18 cellular contexts compared by ENCODE assay signal in the genomic region with DNA sequence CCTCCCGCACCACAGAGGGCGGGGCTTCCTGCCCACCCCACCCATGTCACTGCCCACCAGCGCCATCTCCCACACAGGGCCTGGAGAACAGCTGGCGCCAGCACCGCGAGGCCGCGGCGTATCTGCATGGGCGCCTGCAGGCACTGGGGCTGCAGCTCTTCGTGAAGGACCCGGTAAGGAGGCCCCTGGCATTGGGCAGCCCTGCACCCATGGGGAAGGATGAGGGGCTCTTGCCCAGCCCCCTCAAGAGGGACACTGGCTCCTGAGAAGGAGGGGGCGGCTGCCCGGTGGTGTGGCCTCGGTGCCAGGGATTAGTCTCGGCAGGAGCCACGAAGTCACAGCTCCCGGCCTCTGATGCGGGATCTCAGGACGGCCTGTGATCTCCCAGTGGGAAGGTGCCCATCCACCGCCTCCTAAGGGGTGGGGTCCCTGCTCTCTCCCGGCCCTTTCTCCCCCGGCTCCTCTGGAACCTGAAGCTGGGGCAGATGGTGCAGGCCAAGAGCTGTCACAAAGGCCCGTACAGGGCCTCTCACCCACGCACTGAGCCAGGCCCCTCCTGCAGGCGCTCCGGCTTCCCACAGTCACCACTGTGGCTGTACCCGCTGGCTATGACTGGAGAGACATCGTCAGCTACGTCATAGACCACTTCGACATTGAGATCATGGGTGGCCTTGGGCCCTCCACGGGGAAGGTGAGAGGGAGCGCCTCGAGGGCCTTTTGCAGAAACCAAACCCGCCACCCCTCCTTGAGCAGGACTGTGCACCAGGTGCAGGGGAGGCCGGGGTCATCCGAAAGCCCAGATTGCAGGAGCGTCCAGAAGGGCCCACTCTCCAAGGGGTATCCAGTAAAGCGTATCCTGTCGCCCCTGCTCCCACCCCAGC. TPM values are rescaled to one million over a fixed set of nuclear protein-coding genes. Genes with fewer than 3 reads are reported as not detected.
"Had no signal": no experiment of that assay in that cellular context is flagged by ENCODE, and none has a peak within 500 bp of the region (broad histone marks: within the 10 kb centered on the region; RNA-seq: fewer than 3 reads in every experiment).

No MANE protein-coding gene starts in this region.

- H3K27ac Mint-ChIP-seq: activated naive CD4-positive, alpha-beta T cell treated with anti-CD3 and anti-CD28 coated beads for 36 hours had no signal

- H3K27ac ChIP-seq: ascending aorta, breast epithelium, epithelial cell of prostate, heart left ventricle, prostate gland, thoracic aorta had no signal

- ATAC-seq: naive thymus-derived CD8-positive, alpha-beta T cell; sciatic nerve had no signal

- DNase-seq: activated CD4-positive, alpha-beta T cell treated with anti-CD3 and anti-CD28 coated beads, Interleukin-2, amount 50 U/mL, for 4 hours; activated CD4-positive, CD25-positive, alpha-beta regulatory T cell treated with anti-CD3 and anti-CD28 coated beads, Interleukin-2, amount 50 U/mL, for 72 hours; activated naive CD4-positive, alpha-beta T cell treated with anti-CD3 and anti-CD28 coated beads for 36 hours; activated T-cell treated with anti-CD3 and anti-CD28 coated beads for 4 hours; cerebellar nuclear complex; dermis blood vessel endothelial cell; heart left ventricle; mesenchymal stem cell; naive thymus-derived CD8-positive, alpha-beta T cell had no signal

- H3K4me3 ChIP-seq: ascending aorta, breast epithelium, heart left ventricle, prostate gland, thoracic aorta had no signal

- H3K9me3 ChIP-seq: ascending aorta, breast epithelium, heart left ventricle, prostate gland, thoracic aorta had no signal

- H3K36me3 Mint-ChIP-seq: naive thymus-derived CD8-positive, alpha-beta T cell had no signal

- H3K9me3 Mint-ChIP-seq: activated naive CD4-positive, alpha-beta T cell treated with anti-CD3 and anti-CD28 coated beads for 36 hours; naive thymus-derived CD8-positive, alpha-beta T cell had no signal

- FAIRE-seq: frontal cortex had no signal

- H3K27me3 ChIP-seq: ascending aorta, breast epithelium, heart left ventricle had no signal

- H3K36me3 ChIP-seq: ascending aorta, breast epithelium, heart left ventricle, prostate gland, thoracic aorta had no signal

- H3K4me1 ChIP-seq: ascending aorta, breast epithelium, heart left ventricle, prostate gland had no signal

RNA-seq across cellular contexts. Expression of a gene that starts 9.1 kb away (rescaled TPM):
- total RNA-seq: activated naive CD4-positive, alpha-beta T cell treated with anti-CD3 and anti-CD28 coated beads for 36 hours; ascending aorta; dermis blood vessel endothelial cell; fibroblast of lung; frontal cortex; heart left ventricle; naive thymus-derived CD8-positive, alpha-beta T cell; prostate gland; sciatic nerve; thoracic aorta; urinary bladder had no signal
- polyA plus RNA-seq: fibroblast of lung; naive thymus-derived CD8-positive, alpha-beta T cell had no signal

RNA-seq across cellular contexts. Expression of a gene that starts 18.3 kb away (rescaled TPM):
- total RNA-seq: activated naive CD4-positive, alpha-beta T cell treated with anti-CD3 and anti-CD28 coated beads for 36 hours; ascending aorta; dermis blood vessel endothelial cell; fibroblast of lung; frontal cortex; naive thymus-derived CD8-positive, alpha-beta T cell; sciatic nerve; thoracic aorta had no signal
- polyA plus RNA-seq: fibroblast of lung; naive thymus-derived CD8-positive, alpha-beta T cell had no signal

RNA-seq across cellular contexts. Expression of a gene that starts 28.4 kb away (rescaled TPM):
- total RNA-seq: activated naive CD4-positive, alpha-beta T cell treated with anti-CD3 and anti-CD28 coated beads for 36 hours; dermis blood vessel endothelial cell; frontal cortex; heart left ventricle; naive thymus-derived CD8-positive, alpha-beta T cell; thoracic aorta; urinary bladder had no signal
- polyA plus RNA-seq: heart left ventricle; naive thymus-derived CD8-positive, alpha-beta T cell had no signal

RNA-seq across cellular contexts. Expression of a gene that starts 57.7 kb away (rescaled TPM):
- total RNA-seq: dermis blood vessel endothelial cell; fibroblast of lung; naive thymus-derived CD8-positive, alpha-beta T cell had no signal
